Comparison of ENCODE assay signal across 12 cellular contexts in genomic region chr11:44774131-44774530, GRCh38. TPM values are rescaled to one million over a fixed set of nuclear protein-coding genes. Genes with fewer than 3 reads are reported as not detected.
DNase-seq lines count a peak whose midpoint lies in the region; ATAC-seq lines count a peak whose summit lies in the region.
"Had no signal": no experiment of that assay in that cellular context is flagged by ENCODE, and none has a peak within 500 bp of the region (broad histone marks: within the 10 kb centered on the region; RNA-seq: fewer than 3 reads in every experiment).

No MANE protein-coding gene starts in this region.

- H3K36me3 ChIP-seq in BLaER1: no peaks in the 10 kb centered on the region

- no peaks in the 10 kb centered on the region for H4K20me1 ChIP-seq in BLaER1

- intact Hi-C loops in cardiac septum (cut with DNase I): loop anchor here (2.0 kb wide), 1 partner anchor 45 kb away; no protein-coding TSS in a partner anchor

- ATAC-seq in HG03432 (IDR thresholded peaks at IDR 0.05; ENCODE audit: unreplicated experiment): no peak

- no peak overlapping the region for H3K9ac ChIP-seq in BLaER1

- DNase-seq in NCI-H69 (lab: John Stamatoyannopoulos, UW) (peak; percentile 69), cardiac septum (ENCODE audit: low spot score) (peak; percentile 89), pons (ENCODE audit: low spot score) (peak; percentile 6), foreskin melanocyte (no peak), LoVo (ENCODE audit: low spot score) (no peak)
- no peak for DNase-seq in activated CD4-positive, alpha-beta T cell treated with anti-CD3 and anti-CD28 coated beads for 1 hour
- DNase-seq: activated CD4-positive, alpha-beta T cell treated with anti-CD3 and anti-CD28 coated beads for 4 hours; activated effector memory CD4-positive, alpha-beta T cell treated with Interleukin-2 at 50 U/mL for 16 hours; GDM1; kidney glomerular epithelial cell had no signal

- H3K27me3 ChIP-seq in BLaER1: no peaks in the 10 kb centered on the region

- H3K27ac ChIP-seq in BLaER1: peak overlapping the region; percentile 7; the same call in 1 of the 2 replicates

- H3K4me1 ChIP-seq in BLaER1: peaks cover 51% of the 10 kb centered on the region

- H3K4me3 ChIP-seq in BLaER1: no peak overlapping the region

- H3K4me2 ChIP-seq in BLaER1: peak overlapping the region; percentile 71

- no peaks in the 10 kb centered on the region for H3K9me3 ChIP-seq in BLaER1

RNA-seq across cellular contexts. Expression of gene TSPAN18, which starts 47.4 kb away (rescaled TPM):
- total RNA-seq in cardiac septum: 153 TPM

Comparison
In these comparisons a context has a peak if more than half of its experiments do, and no peak if none do; other contexts are left out.
1. DNase-seq: peak in NCI-H69 (single experiment), cardiac septum (single experiment) and pons (single experiment); none in foreskin melanocyte (single experiment), activated CD4-positive, alpha-beta T cell treated with anti-CD3 and anti-CD28 coated beads for 1 hour (single experiment) and LoVo (single experiment).